Comparison of ENCODE assay signal across 8 cellular contexts in the genomic region with DNA sequence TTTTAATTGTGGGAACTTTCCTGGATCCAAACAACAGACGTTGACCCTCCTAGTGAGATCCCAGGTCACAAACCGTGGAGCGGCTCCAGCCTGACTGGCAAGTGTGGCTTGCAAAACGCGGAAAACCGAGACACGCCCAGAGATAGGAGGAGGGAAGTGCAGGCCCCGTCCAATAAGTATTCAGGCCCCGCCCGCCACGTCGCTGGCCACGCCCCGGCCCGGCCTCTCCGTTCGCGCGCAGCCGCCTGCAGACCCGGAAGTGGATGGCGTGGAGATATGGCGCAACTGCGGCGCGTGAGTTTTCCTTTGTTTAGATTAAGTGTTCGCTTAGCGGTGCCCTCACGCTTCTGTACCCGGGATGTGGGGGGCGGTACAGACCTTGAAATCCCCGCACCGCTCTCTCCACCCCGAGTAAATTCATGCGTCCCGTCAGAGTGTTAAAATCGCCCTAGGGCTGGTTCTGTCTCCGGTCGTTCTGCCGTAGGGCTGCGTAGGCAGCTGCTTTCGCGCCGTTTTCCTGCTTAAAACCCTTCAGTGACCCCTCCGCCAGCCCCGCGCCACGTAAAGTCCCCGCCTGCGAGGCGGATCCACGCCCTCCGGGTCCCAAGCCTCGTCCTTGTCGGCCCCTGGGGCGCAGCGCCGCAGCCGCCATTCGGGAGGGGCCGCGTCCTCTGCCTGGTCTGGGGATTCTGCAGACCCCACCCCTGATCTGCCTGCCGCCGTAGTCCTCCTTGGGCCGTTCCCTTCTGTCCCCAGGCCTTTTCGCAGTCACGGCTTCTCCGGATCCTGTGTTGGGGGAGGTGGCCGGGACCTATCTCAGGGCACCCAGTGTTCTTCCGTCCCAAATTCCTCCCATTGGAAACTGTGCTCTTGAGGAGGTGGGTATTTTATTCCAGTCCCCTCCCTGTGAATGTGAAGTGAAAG. TPM values are rescaled to one million over a fixed set of nuclear protein-coding genes. Genes with fewer than 3 reads are reported as not detected.
DNase-seq lines count a peak whose midpoint lies in the region; ATAC-seq, FAIRE-seq and TF ChIP-seq lines count a peak whose summit lies in the region.

A gene (plus strand): TSS at position 250 of the 924 bp plus-strand sequence. CDS start 27 bp downstream, at position 277.

- peak; percentile 96 for DNase-seq in A673 (ENCODE audit: low spot score)
- DNase-seq in NCI-H2227 (lab: John Stamatoyannopoulos, UW; ENCODE audit: unreplicated experiment): peak; percentile 92
- peak; percentile 98 for DNase-seq in WERI-Rb-1
- DNase-seq in mammary epithelial cell: peak; percentile 91
- peak; percentile 98 for DNase-seq in iPS-NIHi11 (ENCODE audit: low spot score)
- peak; percentile 95 for DNase-seq in small intestine

- POLR2A ChIA-PET in A673 (lab: Charles Lee; ENCODE audit: low non-redundant PET): interaction anchor here (0.6 kb wide), 1 partner anchor 67 kb away, joined by 3 read pairs; a partner anchor contains a TSS

- peak within 1 kb of the TSS; percentile 85 for H2AFZ ChIP-seq in mammary epithelial cell (ENCODE audit: low read depth, low read length)

- in situ Hi-C loops in mammary epithelial cell (cut with MboI; ENCODE audit: low sequenced_read_pairs in 2 of 2): loop anchor here (25.0 kb wide), 1 partner anchor 468 kb away; a partner anchor contains a TSS

- ATAC-seq in GM18873 (IDR thresholded peaks at IDR 0.05; ENCODE audit: low FRiP score, unreplicated experiment) (peak; percentile 92), HG03139 (IDR thresholded peaks at IDR 0.05; ENCODE audit: unreplicated experiment) (peak; percentile 86)

- intact Hi-C loops in A673 (cut with micrococcal nuclease; ENCODE audit: unreplicated experiment) (no loop called here), mammary epithelial cell (cut with micrococcal nuclease) (no loop called here)

- H3K36me3 ChIP-seq in A673 (ENCODE audit: insufficient read depth, low read length, poor library complexity, severe bottlenecking) (peaks cover 31% of the 10 kb centered on the region), WERI-Rb-1 (peaks cover 32% of the 10 kb centered on the region), mammary epithelial cell (ENCODE audit: insufficient read depth, low read length) (peaks cover 5% of the 10 kb centered on the region), small intestine (ENCODE audit: control insufficient read depth in 2 of 2, insufficient read depth in 2 of 2, low read length in 2 of 2) (no peaks in the 10 kb centered on the region)

- CTCF ChIA-PET in A673 (lab: Charles Lee): no interaction called here
- CTCF ChIA-PET in mammary epithelial cell (lab: Charles Lee; ENCODE audit: low non-redundant PET): no interaction called here

- dilution Hi-C loops in mammary epithelial cell (cut with HindIII; ENCODE audit: low sequenced_read_pairs): loop anchor here (5.0 kb wide), 1 partner anchor 48 kb away; no protein-coding TSS in a partner anchor

- H3K4me1 ChIP-seq in A673 (ENCODE audit: insufficient read depth, low read length, poor library complexity, severe bottlenecking): peaks cover 3% of the 10 kb centered on the region
- peaks cover 4% of the 10 kb centered on the region for H3K4me1 ChIP-seq in mammary epithelial cell (ENCODE audit: insufficient read depth, low read length)
- H3K4me1 ChIP-seq in small intestine (ENCODE audit: control insufficient read depth in 2 of 2, insufficient read depth in 1 of 2, low read depth in 1 of 2, low read length in 1 of 2): no peaks in the 10 kb centered on the region

- peak within 1 kb of the TSS; percentile 95 for H3K4me3 ChIP-seq in A673 (ENCODE audit: low read depth, low read length, poor library complexity, severe bottlenecking)
- H3K4me3 ChIP-seq in WERI-Rb-1 (ENCODE audit: low read depth, low read length): peak within 1 kb of the TSS; percentile 91
- peak within 1 kb of the TSS; percentile 74 to 85 (median 81) for H3K4me3 ChIP-seq in mammary epithelial cell (replicated peaks in 1 of 3; ENCODE audit: insufficient read depth in 1 of 3, low read depth in 2 of 3, low read length in 3 of 3)
- H3K4me3 ChIP-seq in small intestine (ENCODE audit: low read depth in 1 of 2, low read length in 2 of 2): peak within 1 kb of the TSS; percentile 88 to 92

- peak within 1 kb of the TSS; percentile 84 for H3K9ac ChIP-seq in mammary epithelial cell (ENCODE audit: insufficient read depth, low read length)

- H4K20me1 ChIP-seq in mammary epithelial cell (ENCODE audit: insufficient read depth, low read length): no peaks in the 10 kb centered on the region

- TF ChIP-seq CTCF in A673 (conservative IDR thresholded peaks at IDR 0.05; ENCODE audit: low read depth, low read length) (no peak), WERI-Rb-1 (IDR thresholded peaks at IDR 0.05; ENCODE audit: low read depth, low read length) (no peak), mammary epithelial cell (conservative IDR thresholded peaks at IDR 0.05 in 1 of 2, IDR thresholded peaks at IDR 0.05 in 1 of 2; ENCODE audit: extremely low read depth in 1 of 2, insufficient read depth in 1 of 2, low read depth in 1 of 2, low read length in 2 of 2) (no peak)

- peaks cover 20% of the 10 kb centered on the region for H3K9me3 ChIP-seq in A673 (ENCODE audit: low read depth, low read length, poor library complexity, severe bottlenecking)
- H3K9me3 ChIP-seq in WERI-Rb-1 (ENCODE audit: severe bottlenecking): peaks cover 2% of the 10 kb centered on the region
- peaks cover 10% of the 10 kb centered on the region for H3K9me3 ChIP-seq in mammary epithelial cell (replicated peaks; ENCODE audit: insufficient read depth, low read length)
- no peaks in the 10 kb centered on the region for H3K9me3 ChIP-seq in small intestine (ENCODE audit: control insufficient read depth, low read depth)

- no peaks in the 10 kb centered on the region for H3K27me3 ChIP-seq in A673 (replicated peaks; ENCODE audit: insufficient read depth, low read depth, low read length, poor library complexity)
- no peaks in the 10 kb centered on the region for H3K27me3 ChIP-seq in WERI-Rb-1 (ENCODE audit: insufficient read depth, low read depth, severe bottlenecking)
- H3K27me3 ChIP-seq in mammary epithelial cell (ENCODE audit: insufficient read depth, low read length): no peaks in the 10 kb centered on the region
- H3K27me3 ChIP-seq in small intestine (ENCODE audit: control insufficient read depth in 2 of 2, insufficient read depth in 2 of 2, low read length in 2 of 2): no peaks in the 10 kb centered on the region

- H3K79me2 ChIP-seq in mammary epithelial cell (ENCODE audit: insufficient read depth, low read length): peaks cover 48% of the 10 kb centered on the region

- WGBS in mammary epithelial cell (ENCODE audit: low coverage, missing lambda C conversion rate): under 1% methylated on average over 38 of the region's 70 CpGs
- WGBS in small intestine, 3 donors: 0% methylated on average over 63 to 70 of the region's 70 CpGs

- H3K27ac ChIP-seq in A673 (ENCODE audit: low read depth, low read length, poor library complexity, severe bottlenecking) (peak within 1 kb of the TSS; percentile 98), WERI-Rb-1 (peak within 1 kb of the TSS; percentile 97), mammary epithelial cell (ENCODE audit: insufficient read depth, low read depth, low read length) (peak within 1 kb of the TSS; percentile 86), small intestine (ENCODE audit: low read depth in 1 of 2, low read length in 1 of 2) (peak within 1 kb of the TSS; percentile 91 to 100)

- FAIRE-seq in small intestine (lab: Jason Lieb, UNC): no peak

- peak within 1 kb of the TSS; percentile 78 for H3K4me2 ChIP-seq in mammary epithelial cell (ENCODE audit: insufficient read depth, low read depth, low read length)

- BruUV-seq in A673 (replicated peaks; lab: Mats Ljungman, UMichigan): TSS peak; percentile 84
- BruUV-seq in mammary epithelial cell (replicated peaks; lab: Mats Ljungman, UMichigan): TSS peak; percentile 75

RNA-seq across cellular contexts. Expression of the gene that starts here (rescaled TPM):
- 19.6 and 22.0 TPM in 2 replicates for total RNA-seq in A673 (2021)
- total RNA-seq in mammary epithelial cell: 10 to 100 TPM; 12.0 to 12.3 TPM
- polyA plus RNA-seq in mammary epithelial cell: 4.7 TPM
- polyA minus RNA-seq in mammary epithelial cell: 5.3 TPM
- polyA plus RNA-seq in small intestine: 1 to 10 TPM; 1.8 to 4.3 (median 1.9) TPM

Comparison
In these comparisons a context has a peak if more than half of its experiments do, and no peak if none do; other contexts are left out.
1. Peak in every context shown above with its lines: DNase-seq, ATAC-seq, H3K4me3 ChIP-seq and H3K27ac ChIP-seq.